In genomic region chr5:179549973-179550510, GRCh38 we compare ENCODE assay signal across 8 cellular contexts. TPM values are rescaled to one million over a fixed set of nuclear protein-coding genes. Genes with fewer than 3 reads are reported as not detected.
DNase-seq lines count a peak whose midpoint lies in the region; ATAC-seq and TF ChIP-seq lines count a peak whose summit lies in the region.

No MANE protein-coding gene starts in this region.

- no peaks in the 10 kb centered on the region for H3K9me3 Mint-ChIP-seq in Calu3 (ENCODE audit: low read depth, unreplicated experiment)
- no peaks in the 10 kb centered on the region for H3K9me3 Mint-ChIP-seq in natural killer cell treated with Interleukin-12 subunit alpha and Interleukin-12 subunit beta and Interleukin-15 and Interleukin-18, amount 100 ng/mL, for 72 hours

- DNase-seq in Calu3 (no peak), epithelial cell of prostate (ENCODE audit: low read depth, low spot score) (no peak), upper lobe of left lung (peak in 1 of 2 donors; percentile 71), NCI-H748 (lab: John Stamatoyannopoulos, UW; ENCODE audit: unreplicated experiment) (no peak)
- DNase-seq in Jurkat, Clone E6-1 (ENCODE audit: low read depth, low spot score), result peak; percentile 12
- peak; percentile 74 for DNase-seq in activated CD4-positive, alpha-beta T cell treated with anti-CD3 and anti-CD28 coated beads for 48 hours
- DNase-seq in natural killer cell treated with Interleukin-12 subunit alpha and Interleukin-12 subunit beta and Interleukin-15 and Interleukin-18, amount 100 ng/mL, for 72 hours (ENCODE audit: low spot score), result no peak

- 3 to 4% methylated on average over 21 to 26 of the region's 26 CpGs for WGBS in upper lobe of left lung, 2 donors

- H3K27ac ChIP-seq in epithelial cell of prostate (peak overlapping the region; percentile 85), upper lobe of left lung (peak overlapping the region; percentile 90 to 98 (median 94))

- no peaks in the 10 kb centered on the region for H3K9me3 ChIP-seq in upper lobe of left lung

- no peak for TF ChIP-seq CTCF in Calu3 (IDR thresholded peaks at IDR 0.05; ENCODE audit: unreplicated experiment)
- TF ChIP-seq CTCF in upper lobe of left lung (IDR thresholded peaks at IDR 0.05), result no peak

- H3K4me3 ChIP-seq in Jurkat, Clone E6-1 (ENCODE audit: low read length), result peak overlapping the region; percentile 85
- peak overlapping the region; percentile 29 to 97 (median 74) for H3K4me3 ChIP-seq in upper lobe of left lung

- H3K27me3 ChIP-seq in upper lobe of left lung, result no peaks in the 10 kb centered on the region

- H3K36me3 Mint-ChIP-seq in Calu3 (ENCODE audit: insufficient read depth, unreplicated experiment), result peaks cover 46% of the 10 kb centered on the region
- H3K36me3 Mint-ChIP-seq in natural killer cell treated with Interleukin-12 subunit alpha and Interleukin-12 subunit beta and Interleukin-15 and Interleukin-18, amount 100 ng/mL, for 72 hours, result peaks cover 5% of the 10 kb centered on the region

- BruUV-seq in Calu3 (replicated peaks; lab: Mats Ljungman, UMichigan), result no TSS peak

- no peak for TF ChIP-seq EP300 in upper lobe of left lung (IDR thresholded peaks at IDR 0.05)

- peak; percentile 26 for ATAC-seq in GM21526 (IDR thresholded peaks at IDR 0.05; ENCODE audit: low FRiP score, unreplicated experiment)
- peak; percentile 0 to 40 for ATAC-seq in natural killer cell treated with Interleukin-12 subunit alpha and Interleukin-12 subunit beta and Interleukin-15 and Interleukin-18, amount 100 ng/mL, for 72 hours
- peak; percentile 20 to 48 for ATAC-seq in upper lobe of left lung (ENCODE audit: low FRiP score in 2 of 2)

- H3K4me3 Mint-ChIP-seq in Calu3 (ENCODE audit: low read depth, unreplicated experiment), result peak overlapping the region; percentile 87
- peak overlapping the region; percentile 92 for H3K4me3 Mint-ChIP-seq in natural killer cell treated with Interleukin-12 subunit alpha and Interleukin-12 subunit beta and Interleukin-15 and Interleukin-18, amount 100 ng/mL, for 72 hours

- no peaks in the 10 kb centered on the region for H3K36me3 ChIP-seq in upper lobe of left lung

- H3K4me1 Mint-ChIP-seq in Calu3 (ENCODE audit: low read depth, unreplicated experiment), result peaks cover 19% of the 10 kb centered on the region
- H3K4me1 Mint-ChIP-seq in natural killer cell treated with Interleukin-12 subunit alpha and Interleukin-12 subunit beta and Interleukin-15 and Interleukin-18, amount 100 ng/mL, for 72 hours (ENCODE audit: low read depth in 2 of 2), result peaks cover 11 to 20% of the 10 kb centered on the region in 2 donors

- peaks cover 19 to 39% (median 29%) of the 10 kb centered on the region in 4 donors for H3K4me1 ChIP-seq in upper lobe of left lung

- H3K27ac Mint-ChIP-seq in Calu3 (ENCODE audit: unreplicated experiment), result peak overlapping the region; percentile 97
- peak overlapping the region; percentile 88 to 94 for H3K27ac Mint-ChIP-seq in natural killer cell treated with Interleukin-12 subunit alpha and Interleukin-12 subunit beta and Interleukin-15 and Interleukin-18, amount 100 ng/mL, for 72 hours

- H3K27me3 Mint-ChIP-seq in Calu3 (ENCODE audit: unreplicated experiment), result no peaks in the 10 kb centered on the region
- H3K27me3 Mint-ChIP-seq in natural killer cell treated with Interleukin-12 subunit alpha and Interleukin-12 subunit beta and Interleukin-15 and Interleukin-18, amount 100 ng/mL, for 72 hours, result no peaks in the 10 kb centered on the region

- no peak for TF ChIP-seq POLR2A in upper lobe of left lung (IDR thresholded peaks at IDR 0.05)

- CTCF ChIA-PET in Calu3 (lab: Charles Lee), result interaction anchor here (0.6 kb wide), 2 partner anchors 317 to 1167 kb away, joined by 4 read pairs; no protein-coding TSS in a partner anchor

- intact Hi-C loops in Calu3 (cut with micrococcal nuclease; ENCODE audit: unreplicated experiment), result loop anchor here (10.0 kb wide), 1 partner anchor 145 kb away; the partner anchor contains the start of gene CANX

RNA-seq across cellular contexts. Expression of gene RUFY1, which starts 0.3 kb away (rescaled TPM):
- 41.2 and 41.5 TPM in 2 replicates for total RNA-seq in Calu3 (2022)
- polyA plus RNA-seq in Jurkat, Clone E6-1 (2012; ENCODE audit: insufficient read depth, insufficient read length), result 43.8 TPM
- total RNA-seq in natural killer cell treated with Interleukin-12 subunit alpha and Interleukin-12 subunit beta and Interleukin-15 and Interleukin-18, amount 100 ng/mL, for 72 hours, result 10 to 100 TPM; 29.2 to 41.0 TPM
- 100 to 1,000 TPM in 2 of 6 donors, 10 to 100 TPM in 4; 42.3 to 128 (median 74.7) TPM for total RNA-seq in upper lobe of left lung

Comparison
In these comparisons a context has a peak if more than half of its experiments do, and no peak if none do; other contexts are left out.
1. DNase-seq: peak in Jurkat, Clone E6-1 (single experiment) and activated CD4-positive, alpha-beta T cell treated with anti-CD3 and anti-CD28 coated beads for 48 hours (single experiment); none in Calu3 (single experiment), epithelial cell of prostate (single experiment), natural killer cell treated with Interleukin-12 subunit alpha and Interleukin-12 subunit beta and Interleukin-15 and Interleukin-18, amount 100 ng/mL, for 72 hours (single experiment) and NCI-H748 (single experiment).
2. Peak in every context shown above with its lines, with median percentiles within 50 percentile points of each other: ATAC-seq.